24 cellular contexts compared by ENCODE assay signal in genomic region chr20:62267543-62267942, GRCh38. TPM values are rescaled to one million over a fixed set of nuclear protein-coding genes. Genes with fewer than 3 reads are reported as not detected.
DNase-seq lines count a peak whose midpoint lies in the region; ATAC-seq and TF ChIP-seq lines count a peak whose summit lies in the region.
"Had no signal": no experiment of that assay in that cellular context is flagged by ENCODE, and none has a peak within 500 bp of the region (broad histone marks: within the 10 kb centered on the region; RNA-seq: fewer than 3 reads in every experiment).

No MANE protein-coding gene starts in this region.

- peaks cover 24% of the 10 kb centered on the region for H4K20me1 ChIP-seq in osteoblast (ENCODE audit: insufficient read depth, low read length)

- intact Hi-C loops in heart left ventricle (cut with DNase I), result no loop called here

- ATAC-seq in heart left ventricle (peak; percentile 84 to 93 (median 91)), HG02798 (IDR thresholded peaks at IDR 0.05; ENCODE audit: poor library complexity, unreplicated experiment) (no peak), GM19467 (IDR thresholded peaks at IDR 0.05; ENCODE audit: unreplicated experiment) (no peak)
- ATAC-seq: activated CD4-positive, CD25-positive, alpha-beta regulatory T cell treated with anti-CD3 and anti-CD28 coated beads, Interleukin-2, amount 50 U/mL, for 24 hours had no signal

- no peak for TF ChIP-seq POLR2A in heart left ventricle (IDR thresholded peaks at IDR 0.05)

- no peak overlapping the region for H2AFZ ChIP-seq in osteoblast (ENCODE audit: low read length)

- H3K9me3 ChIP-seq in heart left ventricle, result peaks cover 0 to 8% (median 0%) of the 10 kb centered on the region in 12 donors
- no peaks in the 10 kb centered on the region for H3K9me3 ChIP-seq in osteoblast (ENCODE audit: low read depth, low read length)
- H3K9me3 ChIP-seq: tibial artery had no signal

- H3K79me2 ChIP-seq in osteoblast (ENCODE audit: insufficient read depth, low read length), result peaks cover 7% of the 10 kb centered on the region

- H3K27ac ChIP-seq in caudate nucleus (ENCODE audit: low read depth, low read length) (peak overlapping the region; percentile 62), heart left ventricle (peak overlapping the region in 5 of 12 donors; percentile 3 to 73 (median 41)), osteoblast (ENCODE audit: low read depth, low read length) (no peak overlapping the region)
- H3K27ac ChIP-seq: SK-N-MC, tibial artery had no signal

- H3K4me3 ChIP-seq in heart left ventricle (no peak overlapping the region), osteoblast (ENCODE audit: insufficient read depth, low read length) (no peak overlapping the region)
- H3K4me3 ChIP-seq: lung, SK-N-MC, tibial artery had no signal

- H3K36me3 ChIP-seq in heart left ventricle (peaks cover 0 to 82% (median 60%) of the 10 kb centered on the region in 9 donors), osteoblast (ENCODE audit: insufficient read depth, low read length) (peaks cover 37% of the 10 kb centered on the region)

- DNase-seq in caudate nucleus (lab: John Stamatoyannopoulos, UW) (peak in 37 of 61 donors; percentile 16 to 84 (median 37)), heart left ventricle (peak in 4 of 5 donors; percentile 43 to 85 (median 61)), osteoblast (ENCODE audit: insufficient read length, low spot score, missing footprints) (peak; percentile 29), ureter (ENCODE audit: low spot score) (peak; percentile 60), NCI-H526 (lab: John Stamatoyannopoulos, UW) (no peak)
- DNase-seq: activated CD4-positive, alpha-beta T cell treated with anti-CD3 and anti-CD28 coated beads, Interleukin-2, amount 50 U/mL, for 48 hours; activated naive CD4-positive, alpha-beta T cell treated with Interleukin-2 at 50 U/mL for 16 hours; DMS79 treated with DMSO at 0.1 percent for 48 hours; HCEC 1CT; NCI-H1092 treated with DMSO at 0.1 percent for 48 hours; NCI-H2029 treated with DMSO at 0.1 percent for 48 hours; NCI-H345; NCI-H774; tibial artery had no signal

- H3K27me3 ChIP-seq in heart left ventricle (no peaks in the 10 kb centered on the region), osteoblast (ENCODE audit: insufficient read depth, low read length) (no peaks in the 10 kb centered on the region)
- H3K27me3 ChIP-seq: tibial artery had no signal

- 55 to 74% (median 69%) methylated on average over 10 of the region's 10 CpGs for WGBS in heart left ventricle, 4 donors

- H3K4me2 ChIP-seq in osteoblast (ENCODE audit: insufficient read depth, low read length), result no peak overlapping the region

- TF ChIP-seq CTCF in heart left ventricle (IDR thresholded peaks at IDR 0.05) (no peak), osteoblast (IDR thresholded peaks at IDR 0.05; ENCODE audit: extremely low read depth, low read depth, low read length) (no peak)

- H3K4me1 ChIP-seq in heart left ventricle (peaks cover 0 to 14% (median 2%) of the 10 kb centered on the region in 12 donors), osteoblast (ENCODE audit: insufficient read depth, low read length) (no peaks in the 10 kb centered on the region)
- H3K4me1 ChIP-seq: tibial artery had no signal

RNA-seq across cellular contexts. Expression of gene OSBPL2, which starts 29.2 kb away (rescaled TPM):
- 10 to 100 TPM; 20.7 to 57.9 (median 40.3) TPM for total RNA-seq in heart left ventricle
- polyA plus RNA-seq in heart left ventricle, result 10 to 100 TPM; 20.0 to 21.7 TPM
- total RNA-seq in osteoblast, result 35.8 and 39.8 TPM in 2 replicates
- total RNA-seq in ureter, result 130 TPM

RNA-seq across cellular contexts. Expression of gene ADRM1, which starts 35.3 kb away (rescaled TPM):
- total RNA-seq in heart left ventricle (100 to 1,000 TPM in 3 of 9 donors, 10 to 100 TPM in 6; 66.8 to 218 (median 79.8) TPM), osteoblast (93.1 and 103 TPM in 2 replicates), ureter (72.6 TPM)
- 100 to 1,000 TPM in 1 of 2 donors, 10 to 100 TPM in 1; 87.2 to 187 TPM for polyA plus RNA-seq in heart left ventricle

RNA-seq across cellular contexts. Expression of gene HRH3, which starts 47.5 kb away (rescaled TPM):
- total RNA-seq in heart left ventricle (not detected), osteoblast (not detected in 2 replicates), ureter (4.2 TPM)
- not detected for polyA plus RNA-seq in heart left ventricle
- total RNA-seq: bronchial epithelial cell, kidney epithelial cell, lung, mucosa of gallbladder, posterior vena cava had no signal
- polyA plus RNA-seq: CD14-positive monocyte, lung had no signal

Comparison
In these comparisons a context has a peak if more than half of its experiments do, and no peak if none do; other contexts are left out.
1. DNase-seq: peak in caudate nucleus (37 of 61), heart left ventricle (4 of 5), osteoblast (single experiment) and ureter (single experiment); none in NCI-H526 (0 of 2).
2. ATAC-seq: peak in heart left ventricle (4 of 4); none in HG02798 (single experiment) and GM19467 (single experiment).